Comparison of ENCODE assay signal across 17 cellular contexts in the genomic region with DNA sequence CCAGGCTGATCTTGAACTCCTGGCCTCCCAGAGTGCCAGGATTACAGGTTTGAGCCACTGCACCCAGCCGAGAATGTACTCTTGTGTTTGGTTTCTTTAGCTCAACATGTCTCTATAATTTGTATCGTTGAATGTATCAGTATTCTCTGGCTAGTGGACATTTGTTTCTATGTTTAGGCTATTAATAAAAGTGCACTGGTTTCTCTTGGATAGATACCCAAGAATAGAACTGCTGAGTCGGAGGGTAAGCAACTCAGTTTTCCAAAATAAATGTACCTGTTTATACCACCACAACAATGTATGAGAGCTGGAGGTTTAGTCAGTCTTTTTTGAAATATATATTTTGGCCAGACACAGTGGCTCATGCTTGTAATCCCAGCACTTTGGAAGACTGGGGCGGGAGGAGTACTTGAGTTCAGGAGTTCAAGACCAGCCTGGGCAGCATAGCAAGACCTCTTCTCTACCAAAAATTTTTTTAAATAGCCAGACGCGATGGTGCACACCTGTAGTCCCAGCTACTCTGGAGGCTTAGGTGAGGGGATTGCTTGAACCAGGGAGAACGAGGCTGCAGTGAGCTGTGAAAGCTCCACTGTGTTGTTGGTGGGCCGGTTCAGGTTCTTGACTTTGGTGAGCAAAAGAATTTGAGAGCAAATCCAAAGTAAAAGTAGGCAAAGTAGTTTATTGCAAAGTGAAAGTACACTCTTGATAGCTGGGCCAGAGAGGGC. TPM values are rescaled to one million over a fixed set of nuclear protein-coding genes. Genes with fewer than 3 reads are reported as not detected.
DNase-seq lines count a peak whose midpoint lies in the region; ATAC-seq and TF ChIP-seq lines count a peak whose summit lies in the region.
"Had no signal": no experiment of that assay in that cellular context is flagged by ENCODE, and none has a peak within 500 bp of the region (broad histone marks: within the 10 kb centered on the region; RNA-seq: fewer than 3 reads in every experiment).

No MANE protein-coding gene starts in this region.

- no peak overlapping the region for H2AFZ ChIP-seq in osteoblast (ENCODE audit: low read length)
- H2AFZ ChIP-seq: GM23248 had no signal

- H3K4me3 ChIP-seq in osteoblast (ENCODE audit: insufficient read depth, low read length) = no peak overlapping the region
- H3K4me3 ChIP-seq: GM23248, thoracic aorta had no signal

- H3K36me3 Mint-ChIP-seq in activated CD4-positive, alpha-beta T cell treated with anti-CD3 and anti-CD28 coated beads for 36 hours (ENCODE audit: low read depth) = peaks cover 14% of the 10 kb centered on the region
- peaks cover 11% of the 10 kb centered on the region for H3K36me3 Mint-ChIP-seq in activated T-helper 17 cell treated with anti-CD3 and anti-CD28 coated beads, Interleukin-2, amount 50 U/mL, for 72 hours (ENCODE audit: low read depth)

- no peaks in the 10 kb centered on the region for H3K9me3 ChIP-seq in osteoblast (ENCODE audit: low read depth, low read length)
- H3K9me3 ChIP-seq: Peyer's patch, thoracic aorta had no signal

- DNase-seq in activated CD4-positive, alpha-beta T cell treated with anti-CD3 and anti-CD28 coated beads for 36 hours = no peak
- no peak for DNase-seq in activated CD4-positive, alpha-beta T cell treated with anti-CD3 and anti-CD28 coated beads for 4 hours
- no peak for DNase-seq in osteoblast (ENCODE audit: insufficient read length, low spot score, missing footprints)
- DNase-seq in NCI-H774 (lab: John Stamatoyannopoulos, UW) = no peak
- DNase-seq in hippocampal formation (lab: John Stamatoyannopoulos, UW) = no peak
- DNase-seq: cerebellar nuclear complex, GM23248, NCI-H2081, NCI-H748 treated with DMSO at 0.1 percent for 48 hours had no signal

- H3K9me3 Mint-ChIP-seq in activated CD4-positive, alpha-beta T cell treated with anti-CD3 and anti-CD28 coated beads for 36 hours (ENCODE audit: low read depth) = no peaks in the 10 kb centered on the region
- no peaks in the 10 kb centered on the region for H3K9me3 Mint-ChIP-seq in activated T-helper 17 cell treated with anti-CD3 and anti-CD28 coated beads, Interleukin-2, amount 50 U/mL, for 72 hours

- ATAC-seq in activated CD4-positive, alpha-beta T cell treated with anti-CD3 and anti-CD28 coated beads for 36 hours = no peak
- ATAC-seq in GM18907 (IDR thresholded peaks at IDR 0.05; ENCODE audit: unreplicated experiment) = peak; percentile 12
- no peak for ATAC-seq in activated T-helper 17 cell treated with anti-CD3 and anti-CD28 coated beads, Interleukin-2, amount 50 U/mL, for 72 hours (replicated peaks)
- no peak for ATAC-seq in GM21723 (IDR thresholded peaks at IDR 0.05; ENCODE audit: unreplicated experiment)

- peaks cover 20% of the 10 kb centered on the region for H3K4me1 Mint-ChIP-seq in activated CD4-positive, alpha-beta T cell treated with anti-CD3 and anti-CD28 coated beads for 36 hours
- peaks cover 16% of the 10 kb centered on the region for H3K4me1 Mint-ChIP-seq in activated T-helper 17 cell treated with anti-CD3 and anti-CD28 coated beads, Interleukin-2, amount 50 U/mL, for 72 hours

- no peaks in the 10 kb centered on the region for H3K27me3 ChIP-seq in osteoblast (ENCODE audit: insufficient read depth, low read length)
- H3K27me3 ChIP-seq: Peyer's patch had no signal

- POLR2A ChIA-PET in activated CD4-positive, alpha-beta T cell treated with anti-CD3 and anti-CD28 coated beads for 36 hours (lab: Charles Lee) = interaction anchor here (0.5 to 1.1 kb wide), 2 partner anchors 11 to 45 kb away, joined by 3 read pairs; no protein-coding TSS in a partner anchor

- H3K4me3 Mint-ChIP-seq in activated CD4-positive, alpha-beta T cell treated with anti-CD3 and anti-CD28 coated beads for 36 hours = peak overlapping the region; percentile 3
- peak overlapping the region; percentile 39 for H3K4me3 Mint-ChIP-seq in activated T-helper 17 cell treated with anti-CD3 and anti-CD28 coated beads, Interleukin-2, amount 50 U/mL, for 72 hours

- H3K79me2 ChIP-seq in osteoblast (ENCODE audit: insufficient read depth, low read length) = no peaks in the 10 kb centered on the region

- peak overlapping the region; percentile 1 for H3K4me2 ChIP-seq in osteoblast (ENCODE audit: insufficient read depth, low read length)

- no peak overlapping the region for H3K27ac Mint-ChIP-seq in activated CD4-positive, alpha-beta T cell treated with anti-CD3 and anti-CD28 coated beads for 36 hours
- peak overlapping the region; percentile 44 for H3K27ac Mint-ChIP-seq in activated T-helper 17 cell treated with anti-CD3 and anti-CD28 coated beads, Interleukin-2, amount 50 U/mL, for 72 hours

- intact Hi-C loops in activated CD4-positive, alpha-beta T cell treated with anti-CD3 and anti-CD28 coated beads for 36 hours (cut with DNase I, micrococcal nuclease) = loop anchor here in 1 of 2 experiments (2.0 kb wide), 1 partner anchor 15 kb away; a partner anchor contains a TSS

- peaks cover 12% of the 10 kb centered on the region for H3K36me3 ChIP-seq in osteoblast (ENCODE audit: insufficient read depth, low read length)

- H3K27ac ChIP-seq in osteoblast (ENCODE audit: low read depth, low read length) = no peak overlapping the region
- H3K27ac ChIP-seq: GM23248, thoracic aorta had no signal

- H4K20me1 ChIP-seq in osteoblast (ENCODE audit: insufficient read depth, low read length) = no peaks in the 10 kb centered on the region

- TF ChIP-seq CTCF in osteoblast (IDR thresholded peaks at IDR 0.05; ENCODE audit: extremely low read depth, low read depth, low read length) = no peak

- H3K4me1 ChIP-seq in osteoblast (ENCODE audit: insufficient read depth, low read length) = no peaks in the 10 kb centered on the region
- H3K4me1 ChIP-seq: Peyer's patch had no signal

- no peaks in the 10 kb centered on the region for H3K27me3 Mint-ChIP-seq in activated CD4-positive, alpha-beta T cell treated with anti-CD3 and anti-CD28 coated beads for 36 hours
- no peaks in the 10 kb centered on the region for H3K27me3 Mint-ChIP-seq in activated T-helper 17 cell treated with anti-CD3 and anti-CD28 coated beads, Interleukin-2, amount 50 U/mL, for 72 hours

- CTCF ChIA-PET in activated CD4-positive, alpha-beta T cell treated with anti-CD3 and anti-CD28 coated beads for 36 hours (lab: Charles Lee) = interaction anchor here (0.9 to 2.1 kb wide), 11 partner anchors 8 to 118 kb away, joined by 3 to 11 read pairs (median 5); a partner anchor contains a TSS

RNA-seq across cellular contexts. Expression of a gene that starts 7.7 kb away (rescaled TPM):
- total RNA-seq in activated CD4-positive, alpha-beta T cell treated with anti-CD3 and anti-CD28 coated beads for 36 hours = 10 to 100 TPM; 30.8 to 46.2 TPM
- 10 to 100 TPM; 48.8 to 57.9 TPM for total RNA-seq in activated T-helper 17 cell treated with anti-CD3 and anti-CD28 coated beads, Interleukin-2, amount 50 U/mL, for 72 hours
- total RNA-seq in osteoblast = 38.6 and 46.3 TPM in 2 replicates

RNA-seq across cellular contexts. Expression of a gene that starts 15.3 kb away (rescaled TPM):
- total RNA-seq in activated CD4-positive, alpha-beta T cell treated with anti-CD3 and anti-CD28 coated beads for 36 hours = 10 to 100 TPM; 56.2 to 58.8 TPM
- 10 to 100 TPM; 48.5 to 65.9 TPM for total RNA-seq in activated T-helper 17 cell treated with anti-CD3 and anti-CD28 coated beads, Interleukin-2, amount 50 U/mL, for 72 hours
- total RNA-seq in osteoblast = 19.9 and 28.6 TPM in 2 replicates

RNA-seq across cellular contexts. Expression of a gene that starts 39.8 kb away (rescaled TPM):
- total RNA-seq in activated CD4-positive, alpha-beta T cell treated with anti-CD3 and anti-CD28 coated beads for 36 hours = under 1 TPM; 0.02 to 0.04 TPM
- 1 to 10 TPM in 1 of 2 donors, under 1 TPM in 1; 0.11 to 1.6 TPM for total RNA-seq in activated T-helper 17 cell treated with anti-CD3 and anti-CD28 coated beads, Interleukin-2, amount 50 U/mL, for 72 hours
- total RNA-seq in osteoblast = 0.29 and 0.36 TPM in 2 replicates

RNA-seq across cellular contexts. Expression of a gene that starts 42.9 kb away (rescaled TPM):
- 10 to 100 TPM; 15.3 to 16.7 TPM for total RNA-seq in activated CD4-positive, alpha-beta T cell treated with anti-CD3 and anti-CD28 coated beads for 36 hours
- 10 to 100 TPM; 16.6 to 20.3 TPM for total RNA-seq in activated T-helper 17 cell treated with anti-CD3 and anti-CD28 coated beads, Interleukin-2, amount 50 U/mL, for 72 hours
- total RNA-seq in osteoblast = 10.0 and 10.5 TPM in 2 replicates

RNA-seq across cellular contexts. Expression of a gene that starts 47.0 kb away (rescaled TPM):
- not detected for total RNA-seq in activated CD4-positive, alpha-beta T cell treated with anti-CD3 and anti-CD28 coated beads for 36 hours
- not detected for total RNA-seq in activated T-helper 17 cell treated with anti-CD3 and anti-CD28 coated beads, Interleukin-2, amount 50 U/mL, for 72 hours
- total RNA-seq in osteoblast = not detected in 2 replicates
- total RNA-seq: G401, GM23248, HT1080, renal cortical epithelial cell, thoracic aorta had no signal
